ENCODE assay signal across 14 cellular contexts in the genomic region with DNA sequence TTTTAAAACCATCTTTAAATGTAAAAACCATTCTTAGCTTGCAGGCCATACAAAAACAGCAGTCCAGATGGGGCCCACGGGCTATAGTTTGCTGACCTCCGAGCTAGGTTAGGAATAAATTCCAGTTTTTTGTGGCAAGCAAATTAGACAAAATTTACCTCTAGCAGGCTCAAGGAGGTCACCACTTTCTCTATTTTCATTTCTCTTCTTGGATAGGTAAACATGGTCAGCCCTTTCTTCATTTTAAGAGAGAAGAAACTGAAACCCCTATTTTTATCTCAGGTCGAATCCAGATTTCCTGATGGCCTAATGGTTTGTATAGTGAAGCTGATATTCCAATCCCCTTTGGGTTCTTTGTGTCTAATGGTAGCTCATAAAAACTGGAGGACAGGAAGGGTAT. TPM values are rescaled to one million over a fixed set of nuclear protein-coding genes. Genes with fewer than 3 reads are reported as not detected.
A peak's percentile ranks its signal among the peaks of the same experiment; 100 is the strongest.
DNase-seq lines count a peak whose midpoint lies in the region; ATAC-seq, FAIRE-seq and TF ChIP-seq lines count a peak whose summit lies in the region.
"Had no signal": no experiment of that assay in that cellular context is flagged by ENCODE, and none has a peak within 500 bp of the region (broad histone marks: within the 10 kb centered on the region; RNA-seq: fewer than 3 reads in every experiment).

No MANE protein-coding gene starts in this region.

- H3K9me3 ChIP-seq in GM12878 (replicated peaks; ENCODE audit: control insufficient read depth, insufficient read depth, low read length): no peaks in the 10 kb centered on the region

- H4K20me1 ChIP-seq in GM12878 (ENCODE audit: control insufficient read depth, insufficient read depth): no peaks in the 10 kb centered on the region; the same call in 1 of the 2 replicates

- WGBS in GM12878 (ENCODE audit: insufficient coverage, insufficient replicate concordance, low lambda C conversion rate, missing lambda C conversion rate): 23% methylated on average over 3 of the region's 3 CpGs

- peaks cover 27% of the 10 kb centered on the region for H3K79me2 ChIP-seq in GM12878 (ENCODE audit: control insufficient read depth, insufficient read depth, low read length)

- TF ChIP-seq CTCF in GM12878 (IDR thresholded peaks at IDR 0.05 in 2 of 3, conservative IDR thresholded peaks at IDR 0.05 in 1 of 3; ENCODE audit: control insufficient read depth in 2 of 3, extremely low read depth in 1 of 3, insufficient read depth in 1 of 3, low read depth in 3 of 3, low read length in 3 of 3): no peak
- TF ChIP-seq CTCF in dorsolateral prefrontal cortex (IDR thresholded peaks at IDR 0.05 in 54 of 56, conservative IDR thresholded peaks at IDR 0.05 in 2 of 56; ENCODE audit: low read depth in 1 of 56, partially characterized antibody in 56 of 56): no peak

- intact Hi-C loops in GM12878 (cut with micrococcal nuclease; ENCODE audit: unreplicated experiment) (loop anchor here (5.0 kb wide), 1 partner anchor 1804 kb away; the partner anchor contains the start of gene ABRAXAS2), dorsolateral prefrontal cortex (cut with DNase I) (no loop called here)

- FAIRE-seq in GM12878 (lab: Jason Lieb, UNC): no peak
- FAIRE-seq: HepG2 had no signal

- no peak for TF ChIP-seq EP300 in GM12878 (IDR thresholded peaks at IDR 0.05; ENCODE audit: borderline replicate concordance in 1 of 2, control insufficient read depth in 1 of 2, low read depth in 2 of 2, low read length in 2 of 2)

- TF ChIP-seq RAD21 in GM12878 (IDR thresholded peaks at IDR 0.05; ENCODE audit: insufficient read depth, low read depth, low read length): no peak

- RAD21 ChIA-PET in GM12878 (lab: Charles Lee; ENCODE audit: unreplicated experiment): interaction anchor here (0.9 kb wide), 1 partner anchor 15 kb away, joined by 3 read pairs; no protein-coding TSS in a partner anchor

- POLR2A ChIA-PET in GM12878 (lab: Charles Lee): interaction anchor here (0.7 kb wide), 1 partner anchor 10 kb away, joined by 5 read pairs; no protein-coding TSS in a partner anchor

- peak overlapping the region; percentile 24; the same call in 1 of the 2 replicates for H3K4me3 ChIP-seq in GM12878
- H3K4me3 ChIP-seq in dorsolateral prefrontal cortex: no peak overlapping the region
- H3K4me3 ChIP-seq: GM23338 had no signal

- CTCF ChIA-PET in GM12878 (lab: Yijun Ruan, JAX): interaction anchor here (0.7 to 1.5 kb wide), 4 partner anchors 9 to 125 kb away, joined by 3 to 7 read pairs (median 4); partner anchors contain the start of gene PSTK

- peak overlapping the region; percentile 68 for H3K4me2 ChIP-seq in GM12878 (ENCODE audit: control insufficient read depth, insufficient read depth)
- H3K4me2 ChIP-seq: GM23338 had no signal

- peak; percentile 51 for ATAC-seq in GM18498 (IDR thresholded peaks at IDR 0.05; ENCODE audit: unreplicated experiment)
- peak; percentile 50 for ATAC-seq in GM19351 (IDR thresholded peaks at IDR 0.05; ENCODE audit: unreplicated experiment)
- ATAC-seq in HG02852 (IDR thresholded peaks at IDR 0.05; ENCODE audit: unreplicated experiment): peak; percentile 44
- peak; percentile 58 for ATAC-seq in GM12878
- no peak for ATAC-seq in GM18520 (IDR thresholded peaks at IDR 0.05; ENCODE audit: unreplicated experiment)
- ATAC-seq: GM23338, HCT116, HepG2 had no signal

- no peak for TF ChIP-seq POLR2A in GM12878 (IDR thresholded peaks at IDR 0.05; ENCODE audit: low read depth, low read length)

- H3K27me3 ChIP-seq in GM12878 (replicated peaks in 1 of 2; ENCODE audit: control insufficient read depth in 2 of 2, insufficient read depth in 2 of 2, low read length in 1 of 2) (no peaks in the 10 kb centered on the region), dorsolateral prefrontal cortex (no peaks in the 10 kb centered on the region)

- no peak overlapping the region for H3K9ac ChIP-seq in GM12878 (ENCODE audit: control insufficient read depth, insufficient read depth, low read length)

- SMC1A ChIA-PET in GM12878 (lab: Charles Lee; ENCODE audit: uncharacterized antibody, unreplicated experiment): interaction anchor here (1.4 to 2.8 kb wide), 4 partner anchors 10 to 39 kb away, joined by 3 to 14 read pairs (median 5); partner anchors contain the start of genes ACADSB and IKZF5

- no TSS peak for BruUV-seq in GM12878 (replicated peaks; lab: Mats Ljungman, UMichigan)

- DNase-seq in GM12878 (ENCODE audit: low read depth, low spot score) (no peak), dorsolateral prefrontal cortex (no peak), midbrain (lab: John Stamatoyannopoulos, UW) (no peak)
- DNase-seq: COR-L47, KG1, NCI-H1092, NCI-H510A treated with DMSO at 0.1 percent for 48 hours had no signal

- peaks cover 4 to 11% of the 10 kb centered on the region in 2 experiments; a peak in 3 of 4 replicates for H3K36me3 ChIP-seq in GM12878 (ENCODE audit: control insufficient read depth in 2 of 2, insufficient read depth in 2 of 2, low read length in 1 of 2)

- H3K4me1 ChIP-seq in GM12878 (ENCODE audit: control insufficient read depth, insufficient read depth, low read length): peaks cover 29% of the 10 kb centered on the region

- H3K27ac ChIP-seq in GM12878 (ENCODE audit: control insufficient read depth, insufficient read depth) (peak overlapping the region; percentile 45), dorsolateral prefrontal cortex (peak overlapping the region in 21 of 59 donors; percentile 2 to 82 (median 42))

- no peak overlapping the region for H2AFZ ChIP-seq in GM12878 (ENCODE audit: control insufficient read depth, low read depth, low read length)
- H2AFZ ChIP-seq: GM23338 had no signal

- in situ Hi-C loops in GM12878 (cut with MboI): no loop called here

RNA-seq across cellular contexts. Expression of gene IKZF5, which starts 10.7 kb away (rescaled TPM):
- 29.0 and 30.8 TPM in 2 replicates for total RNA-seq in GM12878 (2013; cell fraction: nucleolus; rRNA removed)
- total RNA-seq in GM12878 (2014; rRNA removed) (5.3 TPM in 2 replicates), GM12878 (2014; rRNA removed; fragmentation: Illumina TruSeq; extraction: Trizol) (6.5 and 7.3 TPM in 2 replicates), GM12878 (2021) (13.7 and 16.1 TPM in 2 replicates), dorsolateral prefrontal cortex (10 to 100 TPM; 18.6 to 44.3 (median 28.3) TPM)
- polyA plus RNA-seq in GM12878 (2011; ENCODE audit: low read depth): 6.4 TPM
- polyA plus RNA-seq in GM12878 (2011; rRNA removed) (12.5 and 15.6 TPM in 2 replicates), GM12878 (2014; fragmentation: Illumina TruSeq; extraction: Trizol) (15.6 and 18.6 TPM in 2 replicates), GM12878 (2014; fragmentation: Nextera tagmentation; extraction: Ambion mirVana) (10 to 100 TPM in 1 of 2 experiments, 1 to 10 TPM in 1; 6.8 to 11.2 TPM), GM12878 (2014; rRNA removed) (7.4 and 11.2 TPM in 2 replicates), GM12878 (2016; fragmentation: Nextera tagmentation; extraction: Ambion mirVana) (10 to 100 TPM; 20.5 to 23.2 TPM)
- polyA plus RNA-seq in GM12878 (2011; cell fraction: cytosol; rRNA removed): 7.4 and 8.0 TPM in 2 replicates
- polyA plus RNA-seq in GM12878 (2011; cell fraction: nucleus; rRNA removed): 9.7 and 11.9 TPM in 2 replicates
- polyA plus RNA-seq in GM12878 (2012): 11.1 and 12.6 TPM in 2 replicates
- polyA minus RNA-seq in GM12878 (2011; rRNA and poly(A)+ RNA removed): 10.8 and 11.6 TPM in 2 replicates
- polyA minus RNA-seq in GM12878 (2011; cell fraction: cytosol; rRNA and poly(A)+ RNA removed): 3.7 and 5.5 TPM in 2 replicates
- polyA minus RNA-seq in GM12878 (2011; cell fraction: nucleus; rRNA and poly(A)+ RNA removed): 7.1 and 8.8 TPM in 2 replicates

RNA-seq across cellular contexts. Expression of gene ACADSB, which starts 10.9 kb away (rescaled TPM):
- total RNA-seq in GM12878 (2013; cell fraction: nucleolus; rRNA removed): 40.5 and 42.0 TPM in 2 replicates
- total RNA-seq in GM12878 (2014; rRNA removed) (10.8 and 13.5 TPM in 2 replicates), GM12878 (2014; rRNA removed; fragmentation: Illumina TruSeq; extraction: Trizol) (12.1 and 12.2 TPM in 2 replicates), GM12878 (2021) (23.5 and 24.0 TPM in 2 replicates), dorsolateral prefrontal cortex (10 to 100 TPM; 16.7 to 59.4 (median 42.6) TPM)
- polyA plus RNA-seq in GM12878 (2011; ENCODE audit: low read depth): 8.2 TPM
- polyA plus RNA-seq in GM12878 (2011; rRNA removed) (18.8 and 33.7 TPM in 2 replicates), GM12878 (2014; fragmentation: Illumina TruSeq; extraction: Trizol) (18.9 and 25.9 TPM in 2 replicates), GM12878 (2014; fragmentation: Nextera tagmentation; extraction: Ambion mirVana) (10 to 100 TPM; 10.9 to 11.3 TPM), GM12878 (2014; rRNA removed) (10.8 and 14.1 TPM in 2 replicates), GM12878 (2016; fragmentation: Nextera tagmentation; extraction: Ambion mirVana) (10 to 100 TPM; 15.9 to 17.4 TPM)
- 6.2 and 8.5 TPM in 2 replicates for polyA plus RNA-seq in GM12878 (2011; cell fraction: cytosol; rRNA removed)
- 15.8 and 20.6 TPM in 2 replicates for polyA plus RNA-seq in GM12878 (2011; cell fraction: nucleus; rRNA removed)
- polyA plus RNA-seq in GM12878 (2012): 10.3 and 12.9 TPM in 2 replicates
- polyA minus RNA-seq in GM12878 (2011; rRNA and poly(A)+ RNA removed): 5.4 and 11.3 TPM in 2 replicates
- 3.2 and 3.7 TPM in 2 replicates for polyA minus RNA-seq in GM12878 (2011; cell fraction: cytosol; rRNA and poly(A)+ RNA removed)
- 5.6 and 6.2 TPM in 2 replicates for polyA minus RNA-seq in GM12878 (2011; cell fraction: nucleus; rRNA and poly(A)+ RNA removed)

RNA-seq across cellular contexts. Expression of gene PSTK, which starts 17.7 kb away (rescaled TPM):
- 14.2 and 14.5 TPM in 2 replicates for total RNA-seq in GM12878 (2013; cell fraction: nucleolus; rRNA removed)
- total RNA-seq in GM12878 (2014; rRNA removed): 2.3 TPM in 2 replicates
- total RNA-seq in GM12878 (2014; rRNA removed; fragmentation: Illumina TruSeq; extraction: Trizol): 3.2 TPM in 2 replicates
- total RNA-seq in GM12878 (2021): 3.2 TPM in 2 replicates
- 6.1 TPM for polyA plus RNA-seq in GM12878 (2011; ENCODE audit: low read depth)
- polyA plus RNA-seq in GM12878 (2011; rRNA removed): 5.6 and 8.0 TPM in 2 replicates
- 2.9 and 3.6 TPM in 2 replicates for polyA plus RNA-seq in GM12878 (2011; cell fraction: cytosol; rRNA removed)
- polyA plus RNA-seq in GM12878 (2011; cell fraction: nucleus; rRNA removed): 5.4 and 5.5 TPM in 2 replicates
- polyA plus RNA-seq in GM12878 (2012): 4.4 and 6.8 TPM in 2 replicates
- 3.5 and 3.6 TPM in 2 replicates for polyA plus RNA-seq in GM12878 (2014; fragmentation: Illumina TruSeq; extraction: Trizol)
- polyA plus RNA-seq in GM12878 (2014; fragmentation: Nextera tagmentation; extraction: Ambion mirVana): 1 to 10 TPM; 1.8 to 3.3 TPM
- 4.6 and 4.8 TPM in 2 replicates for polyA plus RNA-seq in GM12878 (2014; rRNA removed)
- polyA plus RNA-seq in GM12878 (2016; fragmentation: Nextera tagmentation; extraction: Ambion mirVana): 1 to 10 TPM; 7.0 to 7.1 TPM
- polyA minus RNA-seq in GM12878 (2011; rRNA and poly(A)+ RNA removed): 2.9 and 3.2 TPM in 2 replicates
- 0.40 and 0.94 TPM in 2 replicates for polyA minus RNA-seq in GM12878 (2011; cell fraction: cytosol; rRNA and poly(A)+ RNA removed)
- 4.8 and 7.5 TPM in 2 replicates for polyA minus RNA-seq in GM12878 (2011; cell fraction: nucleus; rRNA and poly(A)+ RNA removed)
- 10 to 100 TPM in 119 of 120 experiments, 1 to 10 TPM in 1; 9.6 to 22.9 (median 14.7) TPM for total RNA-seq in dorsolateral prefrontal cortex

RNA-seq across cellular contexts. Expression of gene C10orf88, which starts 43.8 kb away (rescaled TPM):
- total RNA-seq in GM12878 (2013; cell fraction: nucleolus; rRNA removed): 14.8 and 15.5 TPM in 2 replicates
- total RNA-seq in GM12878 (2014; rRNA removed) (7.9 and 9.9 TPM in 2 replicates), GM12878 (2014; rRNA removed; fragmentation: Illumina TruSeq; extraction: Trizol) (9.1 and 10.7 TPM in 2 replicates), GM12878 (2021) (6.8 and 10.9 TPM in 2 replicates), dorsolateral prefrontal cortex (10 to 100 TPM in 113 of 120 experiments, 1 to 10 TPM in 7; 7.8 to 22.4 (median 15.1) TPM)
- polyA plus RNA-seq in GM12878 (2011; ENCODE audit: low read depth): 2.0 TPM
- polyA plus RNA-seq in GM12878 (2011; rRNA removed) (9.1 and 12.3 TPM in 2 replicates), GM12878 (2014; fragmentation: Illumina TruSeq; extraction: Trizol) (11.3 and 12.5 TPM in 2 replicates), GM12878 (2014; fragmentation: Nextera tagmentation; extraction: Ambion mirVana) (1 to 10 TPM; 4.7 to 4.8 TPM), GM12878 (2014; rRNA removed) (7.5 and 7.7 TPM in 2 replicates), GM12878 (2016; fragmentation: Nextera tagmentation; extraction: Ambion mirVana) (10 to 100 TPM; 10.2 to 12.0 TPM)
- 2.6 and 2.9 TPM in 2 replicates for polyA plus RNA-seq in GM12878 (2011; cell fraction: cytosol; rRNA removed)
- polyA plus RNA-seq in GM12878 (2011; cell fraction: nucleus; rRNA removed): 4.3 and 5.7 TPM in 2 replicates
- polyA plus RNA-seq in GM12878 (2012): 4.1 and 5.9 TPM in 2 replicates
- 5.4 and 14.4 TPM in 2 replicates for polyA minus RNA-seq in GM12878 (2011; rRNA and poly(A)+ RNA removed)
- 2.5 and 2.7 TPM in 2 replicates for polyA minus RNA-seq in GM12878 (2011; cell fraction: cytosol; rRNA and poly(A)+ RNA removed)
- 3.1 and 5.5 TPM in 2 replicates for polyA minus RNA-seq in GM12878 (2011; cell fraction: nucleus; rRNA and poly(A)+ RNA removed)
